20 cellular contexts compared by ENCODE assay signal in the genomic region with DNA sequence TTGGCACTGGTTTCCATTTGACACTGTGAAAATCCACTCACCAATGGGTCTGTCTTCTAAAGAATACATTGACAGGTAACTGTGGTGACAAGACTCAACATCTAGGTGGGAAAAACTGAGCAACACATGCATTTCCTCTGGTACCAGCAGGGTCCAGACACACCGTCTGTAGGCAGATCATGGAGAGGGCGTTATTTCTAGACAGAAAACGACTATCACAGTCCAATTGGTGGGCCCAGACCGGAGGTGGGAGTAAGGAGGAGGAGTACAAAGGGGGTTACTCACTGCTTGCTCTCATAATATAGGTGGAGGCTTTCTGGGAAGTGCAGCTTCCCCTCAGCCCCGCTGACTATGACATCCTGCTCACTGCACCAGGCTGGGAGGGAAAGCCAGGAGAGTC. TPM values are rescaled to one million over a fixed set of nuclear protein-coding genes. Genes with fewer than 3 reads are reported as not detected.
"Had no signal": no experiment of that assay in that cellular context is flagged by ENCODE, and none has a peak within 500 bp of the region (broad histone marks: within the 10 kb centered on the region; RNA-seq: fewer than 3 reads in every experiment).

No MANE protein-coding gene starts in this region.

- H3K4me3 ChIP-seq: gastrocnemius medialis, heart left ventricle, lung, right lobe of liver, testis had no signal

- H3K27ac ChIP-seq: gastrocnemius medialis, heart left ventricle, neutrophil, parathyroid adenoma, right lobe of liver, testis had no signal

- H3K4me1 Mint-ChIP-seq: activated B cell treated with CpG ODN at 0.5 μM for 24 hours; activated naive CD4-positive, alpha-beta T cell treated with anti-CD3 and anti-CD28 coated beads, Interleukin-2, amount 50 U/mL, for 24 hours; T-cell had no signal

- H3K36me3 ChIP-seq: gastrocnemius medialis, heart left ventricle, neutrophil, right lobe of liver had no signal

- H3K4me3 Mint-ChIP-seq: activated B cell treated with CpG ODN at 0.5 μM for 24 hours; activated naive CD4-positive, alpha-beta T cell treated with anti-CD3 and anti-CD28 coated beads, Interleukin-2, amount 50 U/mL, for 24 hours; mesothelial cell of epicardium; natural killer cell treated with Interleukin-12 subunit alpha and Interleukin-12 subunit beta and Interleukin-15 and Interleukin-18, amount 100 ng/mL, for 72 hours; T-cell had no signal

- DNase-seq: activated B cell treated with CpG ODN at 0.5 μM for 24 hours; activated effector memory CD4-positive, alpha-beta T cell treated with anti-CD3 and anti-CD28 coated beads, Interleukin-2, amount 50 U/mL, for 16 hours; amniotic stem cell; effector CD4-positive, alpha-beta T cell; gastrocnemius medialis; heart left ventricle; kidney; right lobe of liver; SK-N-SH; small intestine; T-cell; testis had no signal

- H3K9me3 ChIP-seq: gastrocnemius medialis, heart left ventricle, neutrophil, right lobe of liver, SK-N-SH, testis had no signal

- H3K9me3 Mint-ChIP-seq: activated B cell treated with CpG ODN at 0.5 μM for 24 hours; activated naive CD4-positive, alpha-beta T cell treated with anti-CD3 and anti-CD28 coated beads, Interleukin-2, amount 50 U/mL, for 24 hours; mesothelial cell of epicardium; natural killer cell treated with Interleukin-12 subunit alpha and Interleukin-12 subunit beta and Interleukin-15 and Interleukin-18, amount 100 ng/mL, for 72 hours; T-cell had no signal

- H3K27me3 ChIP-seq: gastrocnemius medialis, right lobe of liver, testis had no signal

- H3K4me1 ChIP-seq: heart left ventricle had no signal

- H3K27ac Mint-ChIP-seq: activated B cell treated with CpG ODN at 0.5 μM for 24 hours; activated naive CD4-positive, alpha-beta T cell treated with anti-CD3 and anti-CD28 coated beads, Interleukin-2, amount 50 U/mL, for 24 hours; mesothelial cell of epicardium; natural killer cell treated with Interleukin-12 subunit alpha and Interleukin-12 subunit beta and Interleukin-15 and Interleukin-18, amount 100 ng/mL, for 72 hours; T-cell had no signal

- H3K36me3 Mint-ChIP-seq: activated naive CD4-positive, alpha-beta T cell treated with anti-CD3 and anti-CD28 coated beads, Interleukin-2, amount 50 U/mL, for 24 hours; mesothelial cell of epicardium; natural killer cell treated with Interleukin-12 subunit alpha and Interleukin-12 subunit beta and Interleukin-15 and Interleukin-18, amount 100 ng/mL, for 72 hours; T-cell had no signal

- ATAC-seq: gastrocnemius medialis, heart left ventricle, left lobe of liver, right lobe of liver, T-cell had no signal

RNA-seq across cellular contexts. Expression of gene OVCH2, which starts 9.9 kb away (rescaled TPM):
- total RNA-seq: activated B cell treated with CpG ODN at 0.5 μM for 24 hours; cerebellum; gastrocnemius medialis; heart left ventricle; left lobe of liver; natural killer cell treated with Interleukin-12 subunit alpha and Interleukin-12 subunit beta and Interleukin-15 and Interleukin-18, amount 100 ng/mL, for 72 hours; right lobe of liver; T-cell had no signal
